In genomic region chr1:169892176-169892818, GRCh38 we compare ENCODE assay signal across 8 cellular contexts. TPM values are rescaled to one million over a fixed set of nuclear protein-coding genes. Genes with fewer than 3 reads are reported as not detected.
DNase-seq lines count a peak whose midpoint lies in the region; ATAC-seq and TF ChIP-seq lines count a peak whose summit lies in the region.

No MANE protein-coding gene starts in this region.

- peak overlapping the region in 4 of 5 experiments; percentile 92 to 98 (median 94) for H3K27ac Mint-ChIP-seq in brain

- DNase-seq in left ventricle myocardium inferior (no peak), left cardiac atrium (no peak), aorta (no peak), activated gamma-delta T cell treated with Interleukin-2 at 50 U/mL for 16 hours (no peak)

- peaks cover 16% of the 10 kb centered on the region for H3K27me3 Mint-ChIP-seq in brain

- ATAC-seq in left cardiac atrium (no peak), aorta (ENCODE audit: low FRiP score) (no peak), GM19328 (IDR thresholded peaks at IDR 0.05; ENCODE audit: unreplicated experiment) (no peak), GM21515 (IDR thresholded peaks at IDR 0.05; ENCODE audit: unreplicated experiment) (no peak)

- peak overlapping the region; percentile 88 to 96 (median 96) for H3K4me3 Mint-ChIP-seq in brain

- WGBS in mesodermal cell (ENCODE audit: insufficient coverage in 2 of 2), 2 experiments = 81 to 100% methylated on average over 3 to 7 of the region's 7 CpGs
- WGBS in aorta, 2 donors = 73% methylated on average over 7 of the region's 7 CpGs

- H3K4me1 ChIP-seq in left ventricle myocardium inferior (peaks cover 41% of the 10 kb centered on the region), mesodermal cell (ENCODE audit: control insufficient read depth, insufficient read depth, low read length, poor library complexity, severe bottlenecking) (peaks cover 5% of the 10 kb centered on the region), aorta (ENCODE audit: control insufficient read depth in 1 of 2, insufficient read depth in 2 of 2, low read length in 2 of 2) (peaks cover 0 to 6% of the 10 kb centered on the region in 2 donors)

- peaks cover 48% of the 10 kb centered on the region for H3K4me1 Mint-ChIP-seq in brain

- peaks cover 7% of the 10 kb centered on the region for H3K36me3 Mint-ChIP-seq in brain

- TF ChIP-seq CTCF in left ventricle myocardium inferior (IDR thresholded peaks at IDR 0.05; ENCODE audit: borderline replicate concordance) = no peak
- no peak for TF ChIP-seq CTCF in brain (conservative IDR thresholded peaks at IDR 0.05)

- peak overlapping the region; percentile 97 for H3K4me3 ChIP-seq in left ventricle myocardium inferior
- H3K4me3 ChIP-seq in mesodermal cell (ENCODE audit: extremely low read depth, insufficient read depth, low read length, poor library complexity, severe bottlenecking) = peak overlapping the region; percentile 75
- peak overlapping the region; percentile 84 to 91 for H3K4me3 ChIP-seq in aorta (ENCODE audit: low read length in 2 of 2)

- no peaks in the 10 kb centered on the region for H3K9me3 Mint-ChIP-seq in brain

- H3K9me3 ChIP-seq in left ventricle myocardium inferior (replicated peaks) (no peaks in the 10 kb centered on the region), mesodermal cell (ENCODE audit: control insufficient read depth, low read length) (no peaks in the 10 kb centered on the region), aorta (ENCODE audit: control insufficient read depth, low read length) (no peaks in the 10 kb centered on the region)

- intact Hi-C loops in left ventricle myocardium inferior (cut with micrococcal nuclease) = no loop called here
- intact Hi-C loops in left cardiac atrium (cut with DNase I) = no loop called here
- intact Hi-C loops in aorta (cut with DNase I) = no loop called here

- H3K36me3 ChIP-seq in left ventricle myocardium inferior (peaks cover 15% of the 10 kb centered on the region), mesodermal cell (ENCODE audit: control insufficient read depth, insufficient read depth, low read length) (peaks cover 10% of the 10 kb centered on the region), aorta (ENCODE audit: control insufficient read depth in 1 of 2, insufficient read depth in 2 of 2, low read length in 1 of 2) (peaks cover 2 to 4% of the 10 kb centered on the region in 2 donors)

- H3K27me3 ChIP-seq in left ventricle myocardium inferior (ENCODE audit: low read depth) (no peaks in the 10 kb centered on the region), aorta (ENCODE audit: control insufficient read depth in 1 of 2, insufficient read depth in 2 of 2, low read length in 1 of 2) (no peaks in the 10 kb centered on the region)

- H3K27ac ChIP-seq in left ventricle myocardium inferior (replicated peaks) = peak overlapping the region; percentile 99
- no peak overlapping the region for H3K27ac ChIP-seq in mesodermal cell (ENCODE audit: low read depth, low read length, severe bottlenecking)
- no peak overlapping the region for H3K27ac ChIP-seq in aorta (ENCODE audit: low read depth in 1 of 2, low read length in 2 of 2)

RNA-seq across cellular contexts. Expression of gene SCYL3, which starts 1.4 kb away (rescaled TPM):
- total RNA-seq in left ventricle myocardium inferior (5.6 TPM), left cardiac atrium (1 to 10 TPM; 5.5 to 6.1 TPM), aorta (10 to 100 TPM in 1 of 2 donors, 1 to 10 TPM in 1; 7.5 to 11.9 TPM)
- polyA plus RNA-seq in brain (ENCODE audit: insufficient read depth, low read depth, low replicate concordance) (2.4 TPM), aorta (1 to 10 TPM; 2.4 to 4.8 TPM)
- polyA plus RNA-seq in mesodermal cell (2013, experiment 1 of 2) = 7.1 TPM
- 6.9 TPM for polyA plus RNA-seq in mesodermal cell (2013, experiment 2 of 2)
